Comparison of ENCODE assay signal across 8 cellular contexts in genomic region chr12:12267801-12268200, GRCh38. TPM values are rescaled to one million over a fixed set of nuclear protein-coding genes. Genes with fewer than 3 reads are reported as not detected.
DNase-seq lines count a peak whose midpoint lies in the region; ATAC-seq and TF ChIP-seq lines count a peak whose summit lies in the region.

No MANE protein-coding gene starts in this region.

- H3K9me3 ChIP-seq in Panc1 (ENCODE audit: control insufficient read depth, insufficient read depth, low read depth, low read length) (no peaks in the 10 kb centered on the region), esophagus squamous epithelium (no peaks in the 10 kb centered on the region)

- WGBS in esophagus squamous epithelium, 2 donors, result 11 to 21% methylated on average over 3 to 5 of the region's 5 CpGs

- no TSS peak for BruUV-seq in Panc1 (replicated peaks; lab: Mats Ljungman, UMichigan)

- no peaks in the 10 kb centered on the region for H3K9me3 Mint-ChIP-seq in activated naive CD4-positive, alpha-beta T cell treated with anti-CD3 and anti-CD28 coated beads, Interleukin-2, amount 50 U/mL, for 24 hours

- H3K4me3 Mint-ChIP-seq in activated naive CD4-positive, alpha-beta T cell treated with anti-CD3 and anti-CD28 coated beads, Interleukin-2, amount 50 U/mL, for 24 hours, result peak overlapping the region; percentile 89

- TF ChIP-seq CTCF in Panc1 (IDR thresholded peaks at IDR 0.05) (no peak), esophagus squamous epithelium (IDR thresholded peaks at IDR 0.05) (no peak), retinal pigment epithelial cell (conservative IDR thresholded peaks at IDR 0.05; ENCODE audit: low read depth, low read length) (no peak)

- ATAC-seq in Panc1 (no peak), HG02870 (IDR thresholded peaks at IDR 0.05; ENCODE audit: unreplicated experiment) (no peak)

- in situ Hi-C loops in Panc1 (cut with HindIII; ENCODE audit: low pct_unique_long_range_greater_than_20kb, low sequenced_read_pairs), result no loop called here

- H3K27ac ChIP-seq in Panc1 (ENCODE audit: low read length) (peak overlapping the region; percentile 92), esophagus squamous epithelium (peak overlapping the region in 2 of 4 donors; percentile 95 to 98)

- H3K36me3 ChIP-seq in Panc1 (ENCODE audit: control insufficient read depth, insufficient read depth, low read length), result no peaks in the 10 kb centered on the region
- H3K36me3 ChIP-seq in esophagus squamous epithelium, result no peaks in the 10 kb centered on the region

- no peak for DNase-seq in activated naive CD4-positive, alpha-beta T cell treated with anti-CD3 and anti-CD28 coated beads, Interleukin-2, amount 50 U/mL, for 16 hours
- DNase-seq in Panc1 (ENCODE audit: low read depth, low spot score), result no peak
- no peak for DNase-seq in esophagus squamous epithelium (lab: John Stamatoyannopoulos, UW)
- no peak for DNase-seq in retinal pigment epithelial cell (ENCODE audit: low read depth)
- no peak for DNase-seq in NCI-H2196 treated with DMSO at 0.1 percent for 48 hours (lab: John Stamatoyannopoulos, UW; ENCODE audit: unreplicated experiment)
- DNase-seq in NOMO-1 (lab: John Stamatoyannopoulos, UW; ENCODE audit: unreplicated experiment in 2 of 2), result no peak

- peaks cover 6% of the 10 kb centered on the region; the same call in 1 of the 2 replicates for H3K4me1 ChIP-seq in Panc1 (ENCODE audit: control insufficient read depth, insufficient read depth, low read length)
- H3K4me1 ChIP-seq in esophagus squamous epithelium, result peaks cover 0 to 32% (median 12%) of the 10 kb centered on the region in 3 donors

- CTCF ChIA-PET in Panc1 (lab: Charles Lee), result interaction anchor here (0.6 kb wide), 1 partner anchor 181 kb away, joined by 11 read pairs; no protein-coding TSS in a partner anchor

- H3K4me1 Mint-ChIP-seq in activated naive CD4-positive, alpha-beta T cell treated with anti-CD3 and anti-CD28 coated beads, Interleukin-2, amount 50 U/mL, for 24 hours, result peaks cover 25% of the 10 kb centered on the region

- H3K4me3 ChIP-seq in Panc1 (ENCODE audit: low read depth in 2 of 2, low read length in 2 of 2) (peak overlapping the region; percentile 74 to 82), esophagus squamous epithelium (peak overlapping the region in 3 of 4 donors; percentile 75 to 90 (median 76)), retinal pigment epithelial cell (ENCODE audit: low read length) (peak overlapping the region; percentile 90)

- POLR2A ChIA-PET in Panc1 (lab: Charles Lee), result interaction anchor here (0.6 kb wide), 1 partner anchor 46 kb away, joined by 5 read pairs; no protein-coding TSS in a partner anchor

- H3K27ac Mint-ChIP-seq in activated naive CD4-positive, alpha-beta T cell treated with anti-CD3 and anti-CD28 coated beads, Interleukin-2, amount 50 U/mL, for 24 hours, result peak overlapping the region; percentile 70

- no peaks in the 10 kb centered on the region for H3K27me3 ChIP-seq in Panc1 (ENCODE audit: control insufficient read depth, insufficient read depth, low read length)
- peaks cover 0 to 4% (median 0%) of the 10 kb centered on the region in 4 donors for H3K27me3 ChIP-seq in esophagus squamous epithelium

- H3K36me3 Mint-ChIP-seq in activated naive CD4-positive, alpha-beta T cell treated with anti-CD3 and anti-CD28 coated beads, Interleukin-2, amount 50 U/mL, for 24 hours, result no peaks in the 10 kb centered on the region

- intact Hi-C loops in Panc1 (cut with micrococcal nuclease; ENCODE audit: unreplicated experiment), result no loop called here
- intact Hi-C loops in esophagus squamous epithelium (cut with DNase I), result no loop called here

- no peak for TF ChIP-seq POLR2A in esophagus squamous epithelium (IDR thresholded peaks at IDR 0.05)

- peaks cover 4% of the 10 kb centered on the region for H3K27me3 Mint-ChIP-seq in activated naive CD4-positive, alpha-beta T cell treated with anti-CD3 and anti-CD28 coated beads, Interleukin-2, amount 50 U/mL, for 24 hours

RNA-seq across cellular contexts. Expression of gene LRP6, which starts 1.0 kb away (rescaled TPM):
- total RNA-seq in Panc1 (2021; ENCODE audit: unreplicated experiment) (22.0 TPM), esophagus squamous epithelium (10 to 100 TPM in 1 of 4 donors, 1 to 10 TPM in 3; 4.3 to 18.7 (median 9.0) TPM)
- polyA plus RNA-seq in Panc1 (2012; ENCODE audit: insufficient read length), result 21.8 TPM
